17 cellular contexts compared by ENCODE assay signal in the genomic region with DNA sequence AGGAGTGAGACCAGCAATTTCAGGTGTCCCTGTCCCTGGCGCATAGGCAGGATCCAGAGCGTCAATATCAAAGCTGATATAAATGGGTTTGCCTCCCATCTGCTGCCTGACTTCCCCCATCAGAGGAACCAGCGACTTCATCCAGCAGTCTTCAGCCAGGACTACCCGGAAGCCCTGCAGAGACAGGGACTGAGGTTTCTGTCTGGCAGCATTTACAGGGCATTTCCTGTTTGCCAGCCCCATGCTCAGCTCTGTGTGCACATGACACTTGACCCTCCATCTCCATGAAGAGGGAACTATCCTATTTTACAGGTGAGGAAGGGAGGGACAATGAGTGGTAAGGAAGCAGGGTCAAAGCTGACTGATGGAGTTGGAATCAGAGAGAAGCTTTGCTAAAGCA. TPM values are rescaled to one million over a fixed set of nuclear protein-coding genes. Genes with fewer than 3 reads are reported as not detected.
DNase-seq lines count a peak whose midpoint lies in the region; ATAC-seq lines count a peak whose summit lies in the region.
"Had no signal": no experiment of that assay in that cellular context is flagged by ENCODE, and none has a peak within 500 bp of the region (broad histone marks: within the 10 kb centered on the region; RNA-seq: fewer than 3 reads in every experiment).

No MANE protein-coding gene starts in this region.

- H3K9me3 Mint-ChIP-seq in activated T-cell treated with anti-CD3 and anti-CD28 coated beads, Interleukin-2, amount 50 U/mL, for 24 hours = no peaks in the 10 kb centered on the region
- H3K9me3 Mint-ChIP-seq in activated naive CD8-positive, alpha-beta T cell treated with anti-CD3 and anti-CD28 coated beads for 36 hours = no peaks in the 10 kb centered on the region
- H3K9me3 Mint-ChIP-seq in stimulated activated naive B cell treated with anti-CD40 and anti-IgM and Interleukin-4, amounts not matched to agents 10 μg/mL and 1 μg/mL and 100 μg/mL, for 72 hours = no peaks in the 10 kb centered on the region
- H3K9me3 Mint-ChIP-seq: activated T-cell treated with anti-CD3 and anti-CD28 coated beads, Interleukin-2, amount 50 U/mL, for 4 hours; natural killer cell treated with Interleukin-12 subunit alpha and Interleukin-12 subunit beta and Interleukin-15 and Interleukin-18, amount 100 ng/mL, for 72 hours had no signal

- H3K36me3 Mint-ChIP-seq in activated T-cell treated with anti-CD3 and anti-CD28 coated beads, Interleukin-2, amount 50 U/mL, for 24 hours (ENCODE audit: low read depth) = peaks cover 70% of the 10 kb centered on the region
- peaks cover 38% of the 10 kb centered on the region for H3K36me3 Mint-ChIP-seq in activated naive CD8-positive, alpha-beta T cell treated with anti-CD3 and anti-CD28 coated beads for 36 hours
- peaks cover 12 to 22% of the 10 kb centered on the region in 2 donors for H3K36me3 Mint-ChIP-seq in stimulated activated naive B cell treated with anti-CD40 and anti-IgM and Interleukin-4, amounts not matched to agents 10 μg/mL and 1 μg/mL and 100 μg/mL, for 72 hours
- H3K36me3 Mint-ChIP-seq: natural killer cell treated with Interleukin-12 subunit alpha and Interleukin-12 subunit beta and Interleukin-15 and Interleukin-18, amount 100 ng/mL, for 72 hours had no signal

- DNase-seq in activated T-cell treated with anti-CD3 and anti-CD28 coated beads, Interleukin-2, amount 50 U/mL, for 24 hours = peak; percentile 35
- DNase-seq in activated T-cell treated with anti-CD3 and anti-CD28 coated beads for 4 hours (no peak), NCI-H2196 (lab: John Stamatoyannopoulos, UW; ENCODE audit: unreplicated experiment) (peak; percentile 29), GDM1 (lab: John Stamatoyannopoulos, UW) (no peak), mucosa of gallbladder (ENCODE audit: low spot score) (no peak)
- DNase-seq in activated naive CD8-positive, alpha-beta T cell treated with anti-CD3 and anti-CD28 coated beads for 36 hours = no peak
- DNase-seq in stimulated activated naive B cell treated with anti-CD40 and anti-IgM and Interleukin-4, amounts not matched to agents 10 μg/mL and 1 μg/mL and 100 μg/mL, for 72 hours = no peak
- DNase-seq: activated T-cell treated with anti-CD3 and anti-CD28 coated beads, Interleukin-2, amount 50 U/mL, for 4 hours; DMS 273 treated with DMSO at 0.1 percent for 48 hours; dorsolateral prefrontal cortex; left ventricle myocardium inferior; NCI-H2227 treated with DMSO at 0.1 percent for 48 hours; stimulated activated CD4-positive, alpha-beta T cell treated with anti-CD3 and anti-CD28 coated beads, Interleukin-2, amount 100 ng/mL, for 24 hours; uterus; WERI-Rb-1 had no signal

- H3K4me1 Mint-ChIP-seq in activated T-cell treated with anti-CD3 and anti-CD28 coated beads, Interleukin-2, amount 50 U/mL, for 24 hours (ENCODE audit: low read depth) = peaks cover 36% of the 10 kb centered on the region
- peaks cover 36% of the 10 kb centered on the region for H3K4me1 Mint-ChIP-seq in activated naive CD8-positive, alpha-beta T cell treated with anti-CD3 and anti-CD28 coated beads for 36 hours
- peaks cover 23 to 35% of the 10 kb centered on the region in 2 donors for H3K4me1 Mint-ChIP-seq in stimulated activated naive B cell treated with anti-CD40 and anti-IgM and Interleukin-4, amounts not matched to agents 10 μg/mL and 1 μg/mL and 100 μg/mL, for 72 hours

- H3K27me3 Mint-ChIP-seq in activated T-cell treated with anti-CD3 and anti-CD28 coated beads, Interleukin-2, amount 50 U/mL, for 24 hours = no peaks in the 10 kb centered on the region
- H3K27me3 Mint-ChIP-seq in activated naive CD8-positive, alpha-beta T cell treated with anti-CD3 and anti-CD28 coated beads for 36 hours = no peaks in the 10 kb centered on the region
- H3K27me3 Mint-ChIP-seq in stimulated activated naive B cell treated with anti-CD40 and anti-IgM and Interleukin-4, amounts not matched to agents 10 μg/mL and 1 μg/mL and 100 μg/mL, for 72 hours = no peaks in the 10 kb centered on the region
- H3K27me3 Mint-ChIP-seq: natural killer cell treated with Interleukin-12 subunit alpha and Interleukin-12 subunit beta and Interleukin-15 and Interleukin-18, amount 100 ng/mL, for 72 hours had no signal

- peak overlapping the region; percentile 93 for H3K27ac Mint-ChIP-seq in activated T-cell treated with anti-CD3 and anti-CD28 coated beads, Interleukin-2, amount 50 U/mL, for 24 hours
- H3K27ac Mint-ChIP-seq in activated naive CD8-positive, alpha-beta T cell treated with anti-CD3 and anti-CD28 coated beads for 36 hours = peak overlapping the region; percentile 93
- H3K27ac Mint-ChIP-seq in stimulated activated naive B cell treated with anti-CD40 and anti-IgM and Interleukin-4, amounts not matched to agents 10 μg/mL and 1 μg/mL and 100 μg/mL, for 72 hours = peak overlapping the region; percentile 14
- H3K27ac Mint-ChIP-seq: natural killer cell treated with Interleukin-12 subunit alpha and Interleukin-12 subunit beta and Interleukin-15 and Interleukin-18, amount 100 ng/mL, for 72 hours had no signal

- no peak for ATAC-seq in stimulated activated naive B cell treated with anti-CD40 and anti-IgM and Interleukin-4, amounts not matched to agents 10 μg/mL and 1 μg/mL and 100 μg/mL, for 72 hours (replicated peaks)
- ATAC-seq in HG02623 (IDR thresholded peaks at IDR 0.05; ENCODE audit: unreplicated experiment) = no peak
- ATAC-seq: natural killer cell treated with Interleukin-12 subunit alpha and Interleukin-12 subunit beta and Interleukin-15 and Interleukin-18, amount 100 ng/mL, for 72 hours had no signal

- no peak overlapping the region for H3K4me3 Mint-ChIP-seq in activated T-cell treated with anti-CD3 and anti-CD28 coated beads, Interleukin-2, amount 50 U/mL, for 24 hours
- H3K4me3 Mint-ChIP-seq in activated naive CD8-positive, alpha-beta T cell treated with anti-CD3 and anti-CD28 coated beads for 36 hours = peak overlapping the region; percentile 47
- no peak overlapping the region for H3K4me3 Mint-ChIP-seq in stimulated activated naive B cell treated with anti-CD40 and anti-IgM and Interleukin-4, amounts not matched to agents 10 μg/mL and 1 μg/mL and 100 μg/mL, for 72 hours
- H3K4me3 Mint-ChIP-seq: natural killer cell treated with Interleukin-12 subunit alpha and Interleukin-12 subunit beta and Interleukin-15 and Interleukin-18, amount 100 ng/mL, for 72 hours had no signal

RNA-seq across cellular contexts. Expression of gene AGMAT, which starts 7.2 kb away (rescaled TPM):
- 10 to 100 TPM; 25.4 to 26.2 TPM for total RNA-seq in activated naive CD8-positive, alpha-beta T cell treated with anti-CD3 and anti-CD28 coated beads for 36 hours
- total RNA-seq in mucosa of gallbladder = 2.8 TPM
- total RNA-seq: left ventricle myocardium inferior had no signal

RNA-seq across cellular contexts. Expression of gene DDI2, which starts 39.6 kb away (rescaled TPM):
- 10 to 100 TPM; 45.4 to 45.9 TPM for total RNA-seq in activated naive CD8-positive, alpha-beta T cell treated with anti-CD3 and anti-CD28 coated beads for 36 hours
- total RNA-seq in mucosa of gallbladder = 45.2 TPM

RNA-seq across cellular contexts. Expression of gene DNAJC16, which starts 51.0 kb away (rescaled TPM):
- total RNA-seq in activated naive CD8-positive, alpha-beta T cell treated with anti-CD3 and anti-CD28 coated beads for 36 hours = 10 to 100 TPM; 12.2 to 12.8 TPM
- total RNA-seq in mucosa of gallbladder = 30.0 TPM

RNA-seq across cellular contexts. Expression of gene CASP9, which starts 53.7 kb away (rescaled TPM):
- total RNA-seq in activated naive CD8-positive, alpha-beta T cell treated with anti-CD3 and anti-CD28 coated beads for 36 hours = 1 to 10 TPM; 6.5 to 9.1 TPM
- 26.6 TPM for total RNA-seq in mucosa of gallbladder

Comparison
In these comparisons a context has a peak if more than half of its experiments do, and no peak if none do; other contexts are left out.
1. DNase-seq: peak in activated T-cell treated with anti-CD3 and anti-CD28 coated beads, Interleukin-2, amount 50 U/mL, for 24 hours (single experiment) and NCI-H2196 (single experiment); none in activated T-cell treated with anti-CD3 and anti-CD28 coated beads for 4 hours (single experiment), activated naive CD8-positive, alpha-beta T cell treated with anti-CD3 and anti-CD28 coated beads for 36 hours (single experiment), stimulated activated naive B cell treated with anti-CD40 and anti-IgM and Interleukin-4, amounts not matched to agents 10 μg/mL and 1 μg/mL and 100 μg/mL, for 72 hours (single experiment), GDM1 (single experiment) and mucosa of gallbladder (single experiment).
2. H3K27ac Mint-ChIP-seq: peak in every context shown above with its lines; median percentile 93 in activated T-cell treated with anti-CD3 and anti-CD28 coated beads, Interleukin-2, amount 50 U/mL, for 24 hours; 93 in activated naive CD8-positive, alpha-beta T cell treated with anti-CD3 and anti-CD28 coated beads for 36 hours; 14 in stimulated activated naive B cell treated with anti-CD40 and anti-IgM and Interleukin-4, amounts not matched to agents 10 μg/mL and 1 μg/mL and 100 μg/mL, for 72 hours.